ENCODE assay signal across 1 cellular context in genomic region chr1:223622132-223622842, GRCh38.
TF ChIP-seq lines count a peak whose summit lies in the region.

No MANE protein-coding gene starts in this region.

TF ChIP-seq in HepG2, 621 proteins besides CTCF, POLR2A, EP300 and RAD21 (continued from another document and continues in another):
- TF ChIP-seq ZGPAT (CRISPR knock-in tag; IDR thresholded peaks at IDR 0.05) (peak; percentile 52; the same call in 1 of the 2 replicates), ZNF331 (CRISPR knock-in tag; IDR thresholded peaks at IDR 0.05) (peak; percentile 54), REPIN1 (CRISPR knock-in tag; IDR thresholded peaks at IDR 0.05; ENCODE audit: borderline replicate concordance, low read depth) (peak; percentile 24; the same call in 1 of the 2 replicates), NBN (conservative IDR thresholded peaks at IDR 0.05) (no peak), SAP130 (CRISPR knock-in tag; IDR thresholded peaks at IDR 0.05; ENCODE audit: low read depth) (peak; percentile 51), MEIS1 (CRISPR knock-in tag; IDR thresholded peaks at IDR 0.05; ENCODE audit: borderline replicate concordance) (peak; percentile 76; the same call in 1 of the 2 replicates), NR2F1 (CRISPR knock-in tag; IDR thresholded peaks at IDR 0.05) (peak in 1 of 2 experiments; percentile 35; a peak in 2 of 4 replicates), ZBED4 (CRISPR knock-in tag; IDR thresholded peaks at IDR 0.05; ENCODE audit: borderline replicate concordance) (0 out of 2 replicates have a peak, but pooled peaks have one; percentile 26), FOXP1 (IDR thresholded peaks at IDR 0.05) (no peak), FOXP1 (CRISPR knock-in tag; IDR thresholded peaks at IDR 0.05) (peak; percentile 36; the same call in 1 of the 2 replicates), SIX4 (CRISPR knock-in tag; IDR thresholded peaks at IDR 0.05) (peak; percentile 91), ELF4 (CRISPR knock-in tag; IDR thresholded peaks at IDR 0.05; ENCODE audit: borderline replicate concordance) (no peak), U2AF1 (optimal IDR thresholded peaks at IDR 0.05; ENCODE audit: low read depth, low read length) (no peak), FOXJ3 (CRISPR knock-in tag; IDR thresholded peaks at IDR 0.05; ENCODE audit: borderline replicate concordance) (peak; percentile 42; the same call in 1 of the 2 replicates), ZBTB39 (CRISPR knock-in tag; IDR thresholded peaks at IDR 0.05) (no peak), NRL (CRISPR knock-in tag; IDR thresholded peaks at IDR 0.05; ENCODE audit: borderline replicate concordance) (0 out of 2 replicates have a peak, but pooled peaks have one; percentile 28), TBX2 (CRISPR knock-in tag; IDR thresholded peaks at IDR 0.05; ENCODE audit: borderline replicate concordance) (peak; percentile 68), GMEB1 (CRISPR knock-in tag; IDR thresholded peaks at IDR 0.05; ENCODE audit: borderline replicate concordance) (no peak; the same call in 1 of the 2 replicates), POLR2G (IDR thresholded peaks at IDR 0.05; ENCODE audit: low read depth, low read length) (peak; percentile 41; the same call in 1 of the 2 replicates), ZSCAN12 (CRISPR knock-in tag; IDR thresholded peaks at IDR 0.05) (0 out of 2 replicates have a peak, but pooled peaks have one; percentile 48), IRF2 (CRISPR knock-in tag; IDR thresholded peaks at IDR 0.05) (peak; percentile 66; the same call in 1 of the 2 replicates), LCORL (IDR thresholded peaks at IDR 0.05) (peak; percentile 62; the same call in 1 of the 2 replicates), LCORL (CRISPR knock-in tag; IDR thresholded peaks at IDR 0.05) (peak; percentile 83), KDM1A (CRISPR knock-in tag; IDR thresholded peaks at IDR 0.05) (peak; percentile 48; the same call in 1 of the 2 replicates), RFX5 (IDR thresholded peaks at IDR 0.05; ENCODE audit: low read depth, low read length) (no peak), ZC3H13 (CRISPR knock-in tag; IDR thresholded peaks at IDR 0.05) (no peak), SP1 (IDR thresholded peaks at IDR 0.05) (no peak), SP1 (CRISPR knock-in tag; IDR thresholded peaks at IDR 0.05) (no peak), PPARG (CRISPR knock-in tag; conservative IDR thresholded peaks at IDR 0.05) (peak; percentile 36; the same call in 1 of the 2 replicates), ZNF556 (CRISPR knock-in tag; IDR thresholded peaks at IDR 0.05; ENCODE audit: borderline replicate concordance) (peak; percentile 49; the same call in 1 of the 2 replicates), ZNF772 (CRISPR knock-in tag; IDR thresholded peaks at IDR 0.05) (0 out of 2 replicates have a peak, but pooled peaks have one; percentile 53), RARA (CRISPR knock-in tag; IDR thresholded peaks at IDR 0.05) (peak; percentile 25; the same call in 1 of the 2 replicates), ZNF362 (CRISPR knock-in tag; IDR thresholded peaks at IDR 0.05; ENCODE audit: borderline replicate concordance) (peak; percentile 78), ZNF629 (CRISPR knock-in tag; conservative IDR thresholded peaks at IDR 0.05) (peak; percentile 42; the same call in 1 of the 2 replicates), ZMYM4 (CRISPR knock-in tag; IDR thresholded peaks at IDR 0.05) (peak; percentile 37; the same call in 1 of the 2 replicates), NFIC (IDR thresholded peaks at IDR 0.05; ENCODE audit: low read length) (0 out of 2 replicates have a peak, but pooled peaks have one; percentile 32), MYC (CRISPR knock-in tag; IDR thresholded peaks at IDR 0.05; ENCODE audit: borderline replicate concordance) (0 out of 2 replicates have a peak, but pooled peaks have one; percentile 16), ZNF788 (CRISPR knock-in tag; IDR thresholded peaks at IDR 0.05; ENCODE audit: borderline replicate concordance) (peak; percentile 54; the same call in 1 of the 2 replicates), ZEB1 (IDR thresholded peaks at IDR 0.05; ENCODE audit: insufficient replicate concordance, low read depth) (peak; percentile 94), ARNTL (CRISPR knock-in tag; IDR thresholded peaks at IDR 0.05) (0 out of 2 replicates have a peak, but pooled peaks have one; percentile 32), GFI1 (CRISPR knock-in tag; IDR thresholded peaks at IDR 0.05; ENCODE audit: borderline replicate concordance) (0 out of 2 replicates have a peak, but pooled peaks have one; percentile 12), ZNF609 (CRISPR knock-in tag; IDR thresholded peaks at IDR 0.05; ENCODE audit: borderline replicate concordance) (0 out of 2 replicates have a peak, but pooled peaks have one; percentile 22), ZNF639 (CRISPR knock-in tag; conservative IDR thresholded peaks at IDR 0.05) (no peak), SALL1 (CRISPR knock-in tag; IDR thresholded peaks at IDR 0.05) (peak; percentile 59), HDAC2 (CRISPR knock-in tag; IDR thresholded peaks at IDR 0.05) (peak; percentile 67), HIVEP1 (CRISPR knock-in tag; IDR thresholded peaks at IDR 0.05) (no peak), ZNF275 (CRISPR knock-in tag; IDR thresholded peaks at IDR 0.05; ENCODE audit: borderline replicate concordance) (0 out of 2 replicates have a peak, but pooled peaks have one; percentile 10), ATM (IDR thresholded peaks at IDR 0.05; ENCODE audit: borderline replicate concordance) (no peak)
